ENCODE assay signal across 1 cellular context in genomic region chr2:24075915-24076848, GRCh38.
TF ChIP-seq lines count a peak whose summit lies in the region.

SF3B6 (minus strand) TSS chr2:24076326; CDS start chr2:24076229, 97 bp downstream.

TF ChIP-seq in HepG2, 621 proteins besides CTCF, POLR2A, EP300 and RAD21 (continued from another document and continues in another):
- TF ChIP-seq HNF1A (IDR thresholded peaks at IDR 0.05; ENCODE audit: low read depth): peak; percentile 78
- TF ChIP-seq HNF1A (CRISPR knock-in tag; IDR thresholded peaks at IDR 0.05; ENCODE audit: borderline replicate concordance): peak; percentile 93; the same call in 1 of the 2 replicates
- TF ChIP-seq, protein P1, sequence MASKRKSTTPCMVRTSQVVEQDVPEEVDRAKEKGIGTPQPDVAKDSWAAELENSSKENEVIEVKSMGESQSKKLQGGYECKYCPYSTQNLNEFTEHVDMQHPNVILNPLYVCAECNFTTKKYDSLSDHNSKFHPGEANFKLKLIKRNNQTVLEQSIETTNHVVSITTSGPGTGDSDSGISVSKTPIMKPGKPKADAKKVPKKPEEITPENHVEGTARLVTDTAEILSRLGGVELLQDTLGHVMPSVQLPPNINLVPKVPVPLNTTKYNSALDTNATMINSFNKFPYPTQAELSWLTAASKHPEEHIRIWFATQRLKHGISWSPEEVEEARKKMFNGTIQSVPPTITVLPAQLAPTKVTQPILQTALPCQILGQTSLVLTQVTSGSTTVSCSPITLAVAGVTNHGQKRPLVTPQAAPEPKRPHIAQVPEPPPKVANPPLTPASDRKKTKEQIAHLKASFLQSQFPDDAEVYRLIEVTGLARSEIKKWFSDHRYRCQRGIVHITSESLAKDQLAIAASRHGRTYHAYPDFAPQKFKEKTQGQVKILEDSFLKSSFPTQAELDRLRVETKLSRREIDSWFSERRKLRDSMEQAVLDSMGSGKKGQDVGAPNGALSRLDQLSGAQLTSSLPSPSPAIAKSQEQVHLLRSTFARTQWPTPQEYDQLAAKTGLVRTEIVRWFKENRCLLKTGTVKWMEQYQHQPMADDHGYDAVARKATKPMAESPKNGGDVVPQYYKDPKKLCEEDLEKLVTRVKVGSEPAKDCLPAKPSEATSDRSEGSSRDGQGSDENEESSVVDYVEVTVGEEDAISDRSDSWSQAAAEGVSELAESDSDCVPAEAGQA (IDR thresholded peaks at IDR 0.05; ENCODE audit: low read depth): peak; percentile 94
- TF ChIP-seq, protein P1 (CRISPR knock-in tag; IDR thresholded peaks at IDR 0.05; ENCODE audit: borderline replicate concordance): no peak
- TF ChIP-seq, protein P2, sequence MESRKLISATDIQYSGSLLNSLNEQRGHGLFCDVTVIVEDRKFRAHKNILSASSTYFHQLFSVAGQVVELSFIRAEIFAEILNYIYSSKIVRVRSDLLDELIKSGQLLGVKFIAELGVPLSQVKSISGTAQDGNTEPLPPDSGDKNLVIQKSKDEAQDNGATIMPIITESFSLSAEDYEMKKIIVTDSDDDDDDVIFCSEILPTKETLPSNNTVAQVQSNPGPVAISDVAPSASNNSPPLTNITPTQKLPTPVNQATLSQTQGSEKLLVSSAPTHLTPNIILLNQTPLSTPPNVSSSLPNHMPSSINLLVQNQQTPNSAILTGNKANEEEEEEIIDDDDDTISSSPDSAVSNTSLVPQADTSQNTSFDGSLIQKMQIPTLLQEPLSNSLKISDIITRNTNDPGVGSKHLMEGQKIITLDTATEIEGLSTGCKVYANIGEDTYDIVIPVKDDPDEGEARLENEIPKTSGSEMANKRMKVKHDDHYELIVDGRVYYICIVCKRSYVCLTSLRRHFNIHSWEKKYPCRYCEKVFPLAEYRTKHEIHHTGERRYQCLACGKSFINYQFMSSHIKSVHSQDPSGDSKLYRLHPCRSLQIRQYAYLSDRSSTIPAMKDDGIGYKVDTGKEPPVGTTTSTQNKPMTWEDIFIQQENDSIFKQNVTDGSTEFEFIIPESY (CRISPR knock-in tag; IDR thresholded peaks at IDR 0.05): peak; percentile 92
- TF ChIP-seq SRY (CRISPR knock-in tag; IDR thresholded peaks at IDR 0.05): 0 out of 2 replicates have a peak, but pooled peaks have one; percentile 89
- TF ChIP-seq, protein P3, sequence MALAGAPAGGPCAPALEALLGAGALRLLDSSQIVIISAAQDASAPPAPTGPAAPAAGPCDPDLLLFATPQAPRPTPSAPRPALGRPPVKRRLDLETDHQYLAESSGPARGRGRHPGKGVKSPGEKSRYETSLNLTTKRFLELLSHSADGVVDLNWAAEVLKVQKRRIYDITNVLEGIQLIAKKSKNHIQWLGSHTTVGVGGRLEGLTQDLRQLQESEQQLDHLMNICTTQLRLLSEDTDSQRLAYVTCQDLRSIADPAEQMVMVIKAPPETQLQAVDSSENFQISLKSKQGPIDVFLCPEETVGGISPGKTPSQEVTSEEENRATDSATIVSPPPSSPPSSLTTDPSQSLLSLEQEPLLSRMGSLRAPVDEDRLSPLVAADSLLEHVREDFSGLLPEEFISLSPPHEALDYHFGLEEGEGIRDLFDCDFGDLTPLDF (CRISPR knock-in tag; IDR thresholded peaks at IDR 0.05): peak; percentile 44; the same call in 1 of the 2 replicates
- no peak for TF ChIP-seq RAD51 (IDR thresholded peaks at IDR 0.05; ENCODE audit: borderline replicate concordance)
- peak; percentile 84 for TF ChIP-seq ZBTB34 (CRISPR knock-in tag; IDR thresholded peaks at IDR 0.05)
- TF ChIP-seq ZNF329 (CRISPR knock-in tag; IDR thresholded peaks at IDR 0.05; ENCODE audit: low read depth): peak; percentile 60; the same call in 1 of the 2 replicates
- TF ChIP-seq HMG20A (CRISPR knock-in tag; IDR thresholded peaks at IDR 0.05; ENCODE audit: borderline replicate concordance): peak; percentile 68; the same call in 1 of the 2 replicates
- TF ChIP-seq, protein P4, sequence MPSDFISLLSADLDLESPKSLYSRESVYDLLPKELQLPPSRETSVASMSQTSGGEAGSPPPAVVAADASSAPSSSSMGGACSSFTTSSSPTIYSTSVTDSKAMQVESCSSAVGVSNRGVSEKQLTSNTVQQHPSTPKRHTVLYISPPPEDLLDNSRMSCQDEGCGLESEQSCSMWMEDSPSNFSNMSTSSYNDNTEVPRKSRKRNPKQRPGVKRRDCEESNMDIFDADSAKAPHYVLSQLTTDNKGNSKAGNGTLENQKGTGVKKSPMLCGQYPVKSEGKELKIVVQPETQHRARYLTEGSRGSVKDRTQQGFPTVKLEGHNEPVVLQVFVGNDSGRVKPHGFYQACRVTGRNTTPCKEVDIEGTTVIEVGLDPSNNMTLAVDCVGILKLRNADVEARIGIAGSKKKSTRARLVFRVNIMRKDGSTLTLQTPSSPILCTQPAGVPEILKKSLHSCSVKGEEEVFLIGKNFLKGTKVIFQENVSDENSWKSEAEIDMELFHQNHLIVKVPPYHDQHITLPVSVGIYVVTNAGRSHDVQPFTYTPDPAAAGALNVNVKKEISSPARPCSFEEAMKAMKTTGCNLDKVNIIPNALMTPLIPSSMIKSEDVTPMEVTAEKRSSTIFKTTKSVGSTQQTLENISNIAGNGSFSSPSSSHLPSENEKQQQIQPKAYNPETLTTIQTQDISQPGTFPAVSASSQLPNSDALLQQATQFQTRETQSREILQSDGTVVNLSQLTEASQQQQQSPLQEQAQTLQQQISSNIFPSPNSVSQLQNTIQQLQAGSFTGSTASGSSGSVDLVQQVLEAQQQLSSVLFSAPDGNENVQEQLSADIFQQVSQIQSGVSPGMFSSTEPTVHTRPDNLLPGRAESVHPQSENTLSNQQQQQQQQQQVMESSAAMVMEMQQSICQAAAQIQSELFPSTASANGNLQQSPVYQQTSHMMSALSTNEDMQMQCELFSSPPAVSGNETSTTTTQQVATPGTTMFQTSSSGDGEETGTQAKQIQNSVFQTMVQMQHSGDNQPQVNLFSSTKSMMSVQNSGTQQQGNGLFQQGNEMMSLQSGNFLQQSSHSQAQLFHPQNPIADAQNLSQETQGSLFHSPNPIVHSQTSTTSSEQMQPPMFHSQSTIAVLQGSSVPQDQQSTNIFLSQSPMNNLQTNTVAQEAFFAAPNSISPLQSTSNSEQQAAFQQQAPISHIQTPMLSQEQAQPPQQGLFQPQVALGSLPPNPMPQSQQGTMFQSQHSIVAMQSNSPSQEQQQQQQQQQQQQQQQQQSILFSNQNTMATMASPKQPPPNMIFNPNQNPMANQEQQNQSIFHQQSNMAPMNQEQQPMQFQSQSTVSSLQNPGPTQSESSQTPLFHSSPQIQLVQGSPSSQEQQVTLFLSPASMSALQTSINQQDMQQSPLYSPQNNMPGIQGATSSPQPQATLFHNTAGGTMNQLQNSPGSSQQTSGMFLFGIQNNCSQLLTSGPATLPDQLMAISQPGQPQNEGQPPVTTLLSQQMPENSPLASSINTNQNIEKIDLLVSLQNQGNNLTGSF (CRISPR knock-in tag; IDR thresholded peaks at IDR 0.05): peak; percentile 92; the same call in 1 of the 2 replicates
- TF ChIP-seq, protein P5, sequence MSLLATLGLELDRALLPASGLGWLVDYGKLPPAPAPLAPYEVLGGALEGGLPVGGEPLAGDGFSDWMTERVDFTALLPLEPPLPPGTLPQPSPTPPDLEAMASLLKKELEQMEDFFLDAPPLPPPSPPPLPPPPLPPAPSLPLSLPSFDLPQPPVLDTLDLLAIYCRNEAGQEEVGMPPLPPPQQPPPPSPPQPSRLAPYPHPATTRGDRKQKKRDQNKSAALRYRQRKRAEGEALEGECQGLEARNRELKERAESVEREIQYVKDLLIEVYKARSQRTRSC (CRISPR knock-in tag; IDR thresholded peaks at IDR 0.05; ENCODE audit: low read depth): no peak
- no peak for TF ChIP-seq ADNP (CRISPR knock-in tag; IDR thresholded peaks at IDR 0.05)
- TF ChIP-seq ZSCAN20 (CRISPR knock-in tag; IDR thresholded peaks at IDR 0.05; ENCODE audit: borderline replicate concordance): 0 out of 2 replicates have a peak, but pooled peaks have one; percentile 66
- TF ChIP-seq ZNF615 (CRISPR knock-in tag; IDR thresholded peaks at IDR 0.05; ENCODE audit: borderline replicate concordance): peak; percentile 96
- peak; percentile 62; the same call in 1 of the 2 replicates for TF ChIP-seq ZNF564 (CRISPR knock-in tag; IDR thresholded peaks at IDR 0.05)
- no peak for TF ChIP-seq CEBPB (IDR thresholded peaks at IDR 0.05; ENCODE audit: borderline replicate concordance, low read depth, low read length)
- TF ChIP-seq, protein P6, sequence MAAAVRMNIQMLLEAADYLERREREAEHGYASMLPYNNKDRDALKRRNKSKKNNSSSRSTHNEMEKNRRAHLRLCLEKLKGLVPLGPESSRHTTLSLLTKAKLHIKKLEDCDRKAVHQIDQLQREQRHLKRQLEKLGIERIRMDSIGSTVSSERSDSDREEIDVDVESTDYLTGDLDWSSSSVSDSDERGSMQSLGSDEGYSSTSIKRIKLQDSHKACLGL (CRISPR knock-in tag; IDR thresholded peaks at IDR 0.05): no peak
- no peak for TF ChIP-seq MBD4 (IDR thresholded peaks at IDR 0.05; ENCODE audit: borderline replicate concordance, low read length)
- peak; percentile 45; the same call in 1 of the 2 replicates for TF ChIP-seq THYN1 (CRISPR knock-in tag; IDR thresholded peaks at IDR 0.05; ENCODE audit: borderline replicate concordance, low read depth)
- TF ChIP-seq KMT2A (CRISPR knock-in tag; IDR thresholded peaks at IDR 0.05): peak; percentile 99
- TF ChIP-seq ZNF335 (CRISPR knock-in tag; IDR thresholded peaks at IDR 0.05): peak; percentile 93; the same call in 1 of the 2 replicates
- TF ChIP-seq ZNF235 (CRISPR knock-in tag; IDR thresholded peaks at IDR 0.05; ENCODE audit: borderline replicate concordance): peak; percentile 69; the same call in 1 of the 2 replicates
- peak; percentile 96 for TF ChIP-seq ZNF451 (CRISPR knock-in tag; IDR thresholded peaks at IDR 0.05)
- TF ChIP-seq DDIT3 (CRISPR knock-in tag; IDR thresholded peaks at IDR 0.05): peak; percentile 46; the same call in 1 of the 2 replicates
- TF ChIP-seq ZBTB43 (CRISPR knock-in tag; conservative IDR thresholded peaks at IDR 0.05): no peak; the same call in 1 of the 2 replicates
- TF ChIP-seq, protein P7, sequence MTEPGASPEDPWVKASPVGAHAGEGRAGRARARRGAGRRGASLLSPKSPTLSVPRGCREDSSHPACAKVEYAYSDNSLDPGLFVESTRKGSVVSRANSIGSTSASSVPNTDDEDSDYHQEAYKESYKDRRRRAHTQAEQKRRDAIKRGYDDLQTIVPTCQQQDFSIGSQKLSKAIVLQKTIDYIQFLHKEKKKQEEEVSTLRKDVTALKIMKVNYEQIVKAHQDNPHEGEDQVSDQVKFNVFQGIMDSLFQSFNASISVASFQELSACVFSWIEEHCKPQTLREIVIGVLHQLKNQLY (CRISPR knock-in tag; IDR thresholded peaks at IDR 0.05): peak; percentile 83
